Comparison of ENCODE assay signal across 8 cellular contexts in genomic region chr3:42655331-42655888, GRCh38. TPM values are rescaled to one million over a fixed set of nuclear protein-coding genes. Genes with fewer than 3 reads are reported as not detected.
A peak's percentile ranks its signal among the peaks of the same experiment; 100 is the strongest.
DNase-seq lines count a peak whose midpoint lies in the region; ATAC-seq and TF ChIP-seq lines count a peak whose summit lies in the region.

No MANE protein-coding gene starts in this region.

- H3K4me3 ChIP-seq in WI38 (ENCODE audit: low read depth, low read length) (peak overlapping the region; percentile 78), right atrium auricular region (peak overlapping the region; percentile 89 to 91), skeletal muscle cell (ENCODE audit: low read depth, low read length) (peak overlapping the region; percentile 90)

- DNase-seq in GM13976 (ENCODE audit: low spot score), result peak; percentile 42
- no peak for DNase-seq in right atrium auricular region (ENCODE audit: low spot score)
- no peak for DNase-seq in skeletal muscle cell (ENCODE audit: low read depth)
- no peak for DNase-seq in kidney glomerular epithelial cell (lab: John Stamatoyannopoulos, UW)
- no peak for DNase-seq in HuH-7.5 (ENCODE audit: low spot score)

- H3K27me3 ChIP-seq in right atrium auricular region, result no peaks in the 10 kb centered on the region

- peaks cover 0 to 91% of the 10 kb centered on the region in 2 donors for H3K4me1 ChIP-seq in right atrium auricular region

- H3K36me3 ChIP-seq in right atrium auricular region, result peaks cover 15% of the 10 kb centered on the region

- no peaks in the 10 kb centered on the region for H3K9me3 ChIP-seq in right atrium auricular region

- TF ChIP-seq CTCF in GM13976 (IDR thresholded peaks at IDR 0.05; ENCODE audit: borderline replicate concordance, control extremely low read depth, extremely low read depth, insufficient read depth, missing control alignments) (no peak), WI38 (IDR thresholded peaks at IDR 0.05; ENCODE audit: low read depth, low read length) (no peak), right atrium auricular region (IDR thresholded peaks at IDR 0.05) (no peak)

- ATAC-seq in GM21423 (IDR thresholded peaks at IDR 0.05; ENCODE audit: unreplicated experiment) (no peak), HG02885 (IDR thresholded peaks at IDR 0.05; ENCODE audit: poor library complexity, unreplicated experiment) (no peak)

- in situ Hi-C loops in GM13976 (cut with MboI; ENCODE audit: low sequenced_read_pairs, unreplicated experiment), result no loop called here

- peak overlapping the region; percentile 95 to 99 for H3K27ac ChIP-seq in right atrium auricular region

RNA-seq across cellular contexts. Expression of gene ZBTB47, which starts 1.9 kb away (rescaled TPM):
- 100 to 1,000 TPM in 1 of 2 donors, 10 to 100 TPM in 1; 92.4 to 129 TPM for total RNA-seq in right atrium auricular region

RNA-seq across cellular contexts. Expression of gene KLHL40, which starts 29.9 kb away (rescaled TPM):
- total RNA-seq in right atrium auricular region, result under 1 TPM; 0.15 to 0.63 TPM

RNA-seq across cellular contexts. Expression of gene HHATL, which starts 47.2 kb away (rescaled TPM):
- total RNA-seq in right atrium auricular region, result 100 to 1,000 TPM; 444 to 908 TPM

RNA-seq across cellular contexts. Expression of gene NKTR, which starts 54.9 kb away (rescaled TPM):
- total RNA-seq in right atrium auricular region, result 10 to 100 TPM; 14.1 to 20.4 TPM
